ENCODE assay signal across 8 cellular contexts in the genomic region with DNA sequence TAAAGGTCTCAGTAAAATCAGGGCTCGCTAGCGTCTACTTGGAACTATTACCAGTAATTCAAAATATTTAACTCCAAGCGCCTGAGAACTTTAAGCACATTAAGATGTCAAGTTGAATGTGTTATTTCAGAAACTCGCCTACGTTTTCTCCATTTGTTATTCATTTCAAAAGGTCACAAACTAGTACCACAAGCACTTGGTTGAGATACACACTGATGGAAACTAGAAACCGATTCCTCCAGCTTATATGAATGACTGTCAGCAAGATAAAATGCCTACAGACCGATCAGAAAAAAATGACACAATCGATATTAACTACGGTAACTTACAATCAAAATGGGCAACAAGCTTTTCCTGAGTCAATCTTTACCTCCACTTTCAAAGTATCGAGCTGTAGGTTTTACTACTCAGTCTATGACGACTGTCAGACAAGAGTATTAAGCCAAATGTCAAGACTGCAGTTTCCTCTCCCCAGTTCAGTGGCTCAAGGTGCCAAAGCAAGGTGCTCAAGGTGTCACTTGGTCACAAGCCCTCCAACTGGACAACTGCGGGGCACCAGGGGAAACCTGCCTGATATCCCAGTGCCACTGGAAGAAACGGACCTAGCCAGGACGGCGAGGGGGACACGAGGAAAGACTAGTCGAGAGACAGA. TPM values are rescaled to one million over a fixed set of nuclear protein-coding genes. Genes with fewer than 3 reads are reported as not detected.
DNase-seq lines count a peak whose midpoint lies in the region; ATAC-seq and TF ChIP-seq lines count a peak whose summit lies in the region.

No MANE protein-coding gene starts in this region.

- peak overlapping the region; percentile 99 for H3K4me3 Mint-ChIP-seq in activated T-helper 17 cell treated with anti-CD3 and anti-CD28 coated beads, Interleukin-2, amount 50 U/mL, for 72 hours

- no peak for TF ChIP-seq POLR2A in heart left ventricle (IDR thresholded peaks at IDR 0.05)

- peaks cover 82% of the 10 kb centered on the region for H3K36me3 Mint-ChIP-seq in activated T-helper 17 cell treated with anti-CD3 and anti-CD28 coated beads, Interleukin-2, amount 50 U/mL, for 72 hours (ENCODE audit: low read depth)

- H3K27me3 Mint-ChIP-seq in activated T-helper 17 cell treated with anti-CD3 and anti-CD28 coated beads, Interleukin-2, amount 50 U/mL, for 72 hours: peaks cover 14% of the 10 kb centered on the region

- H3K9me3 ChIP-seq in heart left ventricle (no peaks in the 10 kb centered on the region), iPS-20b (ENCODE audit: insufficient read depth, low read depth, low read length) (no peaks in the 10 kb centered on the region), stomach smooth muscle (ENCODE audit: control insufficient read depth in 2 of 2, low read length in 2 of 2) (no peaks in the 10 kb centered on the region)

- ATAC-seq in heart left ventricle: peak in 1 of 4 donors; percentile 4
- peak; percentile 80 for ATAC-seq in activated T-helper 17 cell treated with anti-CD3 and anti-CD28 coated beads, Interleukin-2, amount 50 U/mL, for 72 hours (replicated peaks)

- H3K9me3 Mint-ChIP-seq in activated T-helper 17 cell treated with anti-CD3 and anti-CD28 coated beads, Interleukin-2, amount 50 U/mL, for 72 hours: no peaks in the 10 kb centered on the region

- peaks cover 22% of the 10 kb centered on the region for H3K4me1 Mint-ChIP-seq in activated T-helper 17 cell treated with anti-CD3 and anti-CD28 coated beads, Interleukin-2, amount 50 U/mL, for 72 hours

- H3K9ac ChIP-seq in iPS-20b (ENCODE audit: low read depth, low read length): peak overlapping the region; percentile 92
- peak overlapping the region; percentile 82 to 99 for H3K9ac ChIP-seq in stomach smooth muscle (ENCODE audit: low read length in 2 of 2)

- H3K4me1 ChIP-seq in heart left ventricle (peaks cover 3 to 52% (median 37%) of the 10 kb centered on the region in 12 donors), iPS-20b (ENCODE audit: insufficient read depth, low read length) (peaks cover 6% of the 10 kb centered on the region; the same call in 1 of the 2 replicates), stomach smooth muscle (ENCODE audit: control insufficient read depth, insufficient read depth, low read length) (peaks cover 47% of the 10 kb centered on the region)

- 15 to 18% (median 16%) methylated on average over 17 of the region's 17 CpGs for WGBS in heart left ventricle, 4 donors

- DNase-seq in heart left ventricle: no peak
- DNase-seq in cardiac septum (ENCODE audit: low spot score): no peak
- no peak for DNase-seq in ACHN
- DNase-seq in NCI-H1930 (lab: John Stamatoyannopoulos, UW): no peak
- DNase-seq in middle frontal gyrus (ENCODE audit: extremely low spot score, low spot score): no peak

- peak overlapping the region; percentile 100 for H3K27ac Mint-ChIP-seq in activated T-helper 17 cell treated with anti-CD3 and anti-CD28 coated beads, Interleukin-2, amount 50 U/mL, for 72 hours

- no peak for TF ChIP-seq CTCF in heart left ventricle (IDR thresholded peaks at IDR 0.05)

- in situ Hi-C loops in ACHN (cut with HindIII; ENCODE audit: low pct_ligation_motif_present, low pct_unique_long_range_greater_than_20kb, low sequenced_read_pairs): no loop called here

- H3K4me3 ChIP-seq in heart left ventricle (peak overlapping the region; percentile 56 to 93 (median 80)), iPS-20b (ENCODE audit: low read length) (peak overlapping the region; percentile 96), stomach smooth muscle (ENCODE audit: low read length in 2 of 2) (peak overlapping the region; percentile 95 to 100)

- H3K27me3 ChIP-seq in heart left ventricle: peaks cover 20 to 33% (median 33%) of the 10 kb centered on the region in 9 donors
- peaks cover 41% of the 10 kb centered on the region for H3K27me3 ChIP-seq in iPS-20b (ENCODE audit: insufficient read depth, low read length)
- H3K27me3 ChIP-seq in stomach smooth muscle (ENCODE audit: control insufficient read depth in 1 of 2, insufficient read depth in 2 of 2, low read length in 2 of 2): peaks cover 28 to 32% of the 10 kb centered on the region in 2 donors

- peaks cover 0 to 35% (median 30%) of the 10 kb centered on the region in 9 donors for H3K36me3 ChIP-seq in heart left ventricle
- H3K36me3 ChIP-seq in iPS-20b (ENCODE audit: insufficient read depth, low read depth, low read length): peaks cover 15% of the 10 kb centered on the region
- peaks cover 9 to 12% of the 10 kb centered on the region in 2 donors for H3K36me3 ChIP-seq in stomach smooth muscle (ENCODE audit: control insufficient read depth in 2 of 2, insufficient read depth in 2 of 2, low read length in 2 of 2)

- H3K27ac ChIP-seq in heart left ventricle: peak overlapping the region in 10 of 12 donors; percentile 37 to 83 (median 69)
- H3K27ac ChIP-seq in iPS-20b (ENCODE audit: low read length): no peak overlapping the region
- H3K27ac ChIP-seq in stomach smooth muscle (ENCODE audit: low read length): peak overlapping the region; percentile 53

- intact Hi-C loops in heart left ventricle (cut with DNase I) (loop anchor here in 1 of 10 donors (10.0 kb wide), 1 partner anchor 127 kb away; the partner anchor contains the start of gene FBF1), cardiac septum (cut with DNase I) (loop anchor here (2.0 kb wide), 1 partner anchor 31 kb away; the partner anchor contains the start of gene EXOC7)

RNA-seq across cellular contexts. Expression of gene SRP68, which starts 0.7 kb away (rescaled TPM):
- total RNA-seq in heart left ventricle (10 to 100 TPM; 33.2 to 66.8 (median 59.4) TPM), cardiac septum (53.9 TPM)
- 10 to 100 TPM; 26.8 to 80.0 TPM for polyA plus RNA-seq in heart left ventricle
- 100 to 1,000 TPM; 109 to 117 TPM for total RNA-seq in activated T-helper 17 cell treated with anti-CD3 and anti-CD28 coated beads, Interleukin-2, amount 50 U/mL, for 72 hours

RNA-seq across cellular contexts. Expression of gene GALR2, which starts 3.0 kb away (rescaled TPM):
- total RNA-seq in heart left ventricle: not detected
- polyA plus RNA-seq in heart left ventricle: under 1 TPM in 1 of 2 donors, not detected in 1; 0.18 TPM
- total RNA-seq in cardiac septum: not detected
- 10 to 100 TPM in 1 of 2 donors, 1 to 10 TPM in 1; 7.5 to 14.8 TPM for total RNA-seq in activated T-helper 17 cell treated with anti-CD3 and anti-CD28 coated beads, Interleukin-2, amount 50 U/mL, for 72 hours

RNA-seq across cellular contexts. Expression of gene ZACN, which starts 7.4 kb away (rescaled TPM):
- total RNA-seq in heart left ventricle (under 1 TPM in 1 of 9 donors, not detected in 8; 0.13 TPM), cardiac septum (not detected)
- polyA plus RNA-seq in heart left ventricle: 1 to 10 TPM in 1 of 2 donors, under 1 TPM in 1; 0.51 to 1.5 TPM
- total RNA-seq in activated T-helper 17 cell treated with anti-CD3 and anti-CD28 coated beads, Interleukin-2, amount 50 U/mL, for 72 hours: 10 to 100 TPM in 1 of 2 donors, 1 to 10 TPM in 1; 6.5 to 13.5 TPM

RNA-seq across cellular contexts. Expression of gene EXOC7, which starts 32.0 kb away (rescaled TPM):
- total RNA-seq in heart left ventricle (100 to 1,000 TPM in 1 of 9 donors, 10 to 100 TPM in 8; 64.4 to 107 (median 80.5) TPM), cardiac septum (86.9 TPM)
- polyA plus RNA-seq in heart left ventricle: 10 to 100 TPM; 39.7 to 62.5 TPM
- total RNA-seq in activated T-helper 17 cell treated with anti-CD3 and anti-CD28 coated beads, Interleukin-2, amount 50 U/mL, for 72 hours: 100 to 1,000 TPM; 104 to 117 TPM

RNA-seq across cellular contexts. Expression of gene EVPL, which starts 44.5 kb away (rescaled TPM):
- total RNA-seq in heart left ventricle (1 to 10 TPM in 1 of 9 donors, under 1 TPM in 5, not detected in 3; 0.04 to 2.0 (median 0.09) TPM), cardiac septum (0.05 TPM)
- polyA plus RNA-seq in heart left ventricle: under 1 TPM; 0.03 to 0.04 TPM
- under 1 TPM in 1 of 2 donors, not detected in 1; 0.11 TPM for total RNA-seq in activated T-helper 17 cell treated with anti-CD3 and anti-CD28 coated beads, Interleukin-2, amount 50 U/mL, for 72 hours
